Comparison of ENCODE assay signal across 14 cellular contexts in the genomic region with DNA sequence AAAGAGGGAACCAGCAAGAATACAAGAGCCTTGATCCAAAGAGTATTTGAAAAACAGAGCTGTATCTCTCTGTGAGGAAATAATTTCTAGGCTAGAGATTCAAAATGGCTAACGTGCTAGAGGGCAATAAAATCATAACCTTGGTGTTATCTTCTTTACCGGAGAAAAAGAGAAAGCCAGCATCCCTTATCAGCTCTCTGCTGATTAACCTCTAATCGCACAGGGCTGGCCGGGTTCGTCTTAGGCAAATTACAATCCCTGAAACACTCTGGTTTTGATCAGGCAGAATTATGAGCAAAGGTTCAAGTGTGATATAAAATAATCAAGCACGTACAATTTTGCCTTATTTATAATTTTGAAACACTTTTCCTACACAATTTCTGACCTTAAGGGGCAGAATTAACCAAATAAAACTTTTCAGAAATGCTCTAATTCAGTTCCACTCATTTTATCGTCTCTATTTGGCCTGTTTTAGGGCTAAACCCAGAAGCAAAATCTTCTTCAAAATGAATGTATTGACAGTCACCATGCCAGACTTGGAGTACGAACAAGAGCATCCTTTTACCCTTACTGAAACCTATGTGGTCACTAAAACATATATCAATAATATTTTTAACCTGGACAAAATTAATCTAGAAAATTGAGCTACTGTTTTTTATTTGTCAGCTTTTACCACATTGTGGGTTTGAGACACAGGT. TPM values are rescaled to one million over a fixed set of nuclear protein-coding genes. Genes with fewer than 3 reads are reported as not detected.
DNase-seq lines count a peak whose midpoint lies in the region; ATAC-seq and TF ChIP-seq lines count a peak whose summit lies in the region.
"Had no signal": no experiment of that assay in that cellular context is flagged by ENCODE, and none has a peak within 500 bp of the region (broad histone marks: within the 10 kb centered on the region; RNA-seq: fewer than 3 reads in every experiment).

No MANE protein-coding gene starts in this region.

- H3K4me3 ChIP-seq in HCT116 (replicated peaks in 1 of 2; ENCODE audit: low read depth in 1 of 2, low read length in 2 of 2): no peak overlapping the region
- no peak overlapping the region for H3K4me3 ChIP-seq in mesenchymal stem cell (ENCODE audit: insufficient read depth in 1 of 2, low read depth in 1 of 2, low read length in 2 of 2)
- no peak overlapping the region for H3K4me3 ChIP-seq in tibial artery
- H3K4me3 ChIP-seq: GM23248, left ventricle myocardium inferior had no signal

- H3K4me1 ChIP-seq in HCT116 (ENCODE audit: control insufficient read depth in 1 of 2, insufficient read depth in 2 of 2, low read length in 2 of 2) (peaks cover 0 to 4% of the 10 kb centered on the region in 2 experiments; a peak in 1 of 4 replicates), mesenchymal stem cell (ENCODE audit: control insufficient read depth, insufficient read depth, low read depth, low read length) (no peaks in the 10 kb centered on the region), tibial artery (no peaks in the 10 kb centered on the region)

- H3K36me3 Mint-ChIP-seq in CD4-positive, alpha-beta T cell (ENCODE audit: low read depth): no peaks in the 10 kb centered on the region
- H3K36me3 Mint-ChIP-seq in activated CD4-positive, alpha-beta memory T cell treated with anti-CD3 and anti-CD28 coated beads for 36 hours: peaks cover 4% of the 10 kb centered on the region

- H4K91ac ChIP-seq in mesenchymal stem cell (ENCODE audit: low read length): no peak overlapping the region

- H3K9ac ChIP-seq in HCT116 (ENCODE audit: low read length): no peak overlapping the region
- H3K9ac ChIP-seq in mesenchymal stem cell (ENCODE audit: low read length): peak overlapping the region; percentile 40
- H3K9ac ChIP-seq: GM23248 had no signal

- WGBS in mesenchymal stem cell: 60% methylated on average over 7 of the region's 8 CpGs

- no peaks in the 10 kb centered on the region for H3K27me3 Mint-ChIP-seq in CD4-positive, alpha-beta T cell
- no peaks in the 10 kb centered on the region for H3K27me3 Mint-ChIP-seq in activated CD4-positive, alpha-beta memory T cell treated with anti-CD3 and anti-CD28 coated beads for 36 hours

- H3K36me3 ChIP-seq in HCT116 (ENCODE audit: control insufficient read depth in 1 of 2, insufficient read depth in 2 of 2, low read length in 2 of 2) (no peaks in the 10 kb centered on the region), mesenchymal stem cell (ENCODE audit: control insufficient read depth in 1 of 2, insufficient read depth in 2 of 2, low read depth in 1 of 2, low read length in 2 of 2) (no peaks in the 10 kb centered on the region), tibial artery (no peaks in the 10 kb centered on the region)
- H3K36me3 ChIP-seq: left ventricle myocardium inferior had no signal

- H3K4me2 ChIP-seq in HCT116 (ENCODE audit: low read length) (peak overlapping the region; percentile 9; the same call in 1 of the 2 replicates), mesenchymal stem cell (ENCODE audit: low read length, poor library complexity, severe bottlenecking) (no peak overlapping the region)

- intact Hi-C loops in CD4-positive, alpha-beta T cell (cut with DNase I, micrococcal nuclease): loop anchor here (1.0 to 5.0 kb wide), 10 partner anchors 13 to 620 kb away; a partner anchor contains a TSS
- intact Hi-C loops in HCT116 (cut with micrococcal nuclease): loop anchor here (1.0 to 5.0 kb wide), 6 partner anchors 29 to 453 kb away; a partner anchor contains a TSS
- intact Hi-C loops in activated CD4-positive, alpha-beta memory T cell treated with anti-CD3 and anti-CD28 coated beads for 36 hours (cut with micrococcal nuclease): loop anchor here (1.0 to 5.0 kb wide), 4 partner anchors 13 to 451 kb away; a partner anchor contains a TSS
- intact Hi-C loops in tibial artery (cut with DNase I; ENCODE audit: low total_unique reads): loop anchor here (5.0 kb wide), 1 partner anchor 40 kb away; no protein-coding TSS in a partner anchor

- no peak overlapping the region for H4K8ac ChIP-seq in mesenchymal stem cell (ENCODE audit: low read length)

- ATAC-seq in CD4-positive, alpha-beta T cell (ENCODE audit: poor library complexity): peak; percentile 25
- peak; percentile 58; the same call in 1 of the 2 replicates for ATAC-seq in HCT116

- no peak overlapping the region for H2BK5ac ChIP-seq in mesenchymal stem cell (ENCODE audit: low read depth, low read length, poor library complexity, severe bottlenecking)

- H2BK12ac ChIP-seq in mesenchymal stem cell (ENCODE audit: low read length in 2 of 2): no peak overlapping the region

- no peak for TF ChIP-seq CTCF in CD4-positive, alpha-beta T cell (IDR thresholded peaks at IDR 0.05)
- TF ChIP-seq CTCF in HCT116 (IDR thresholded peaks at IDR 0.05 in 2 of 3, conservative IDR thresholded peaks at IDR 0.05 in 1 of 3; ENCODE audit: borderline replicate concordance in 1 of 3, insufficient read depth in 1 of 3, low read depth in 2 of 3, low read length in 2 of 3) (no peak), tibial artery (IDR thresholded peaks at IDR 0.05) (no peak)

- no peaks in the 10 kb centered on the region for H3K79me1 ChIP-seq in mesenchymal stem cell (replicated peaks; ENCODE audit: low read length, poor library complexity, severe bottlenecking)

- peak overlapping the region; percentile 82 for H3K27ac Mint-ChIP-seq in CD4-positive, alpha-beta T cell
- H3K27ac Mint-ChIP-seq in activated CD4-positive, alpha-beta memory T cell treated with anti-CD3 and anti-CD28 coated beads for 36 hours: peak overlapping the region; percentile 72
- H3K27ac Mint-ChIP-seq: dendritic cell treated with granulocyte-macrophage colony-stimulating factor and Interleukin-4, amounts not matched to agents 40 ng/mL and 50 ng/mL, for 4 days had no signal

- no peak overlapping the region for H3K23ac ChIP-seq in mesenchymal stem cell (ENCODE audit: low read length in 2 of 2)

- no peak overlapping the region for H2BK120ac ChIP-seq in mesenchymal stem cell (ENCODE audit: low read depth, low read length)

- no peak for TF ChIP-seq POLR2A in HCT116 (IDR thresholded peaks at IDR 0.05; ENCODE audit: borderline replicate concordance, extremely low read depth, insufficient read depth, insufficient read length)

- H4K20me1 ChIP-seq in HCT116 (ENCODE audit: insufficient read depth): no peaks in the 10 kb centered on the region

- H3K9me3 Mint-ChIP-seq in CD4-positive, alpha-beta T cell: no peaks in the 10 kb centered on the region
- no peaks in the 10 kb centered on the region for H3K9me3 Mint-ChIP-seq in activated CD4-positive, alpha-beta memory T cell treated with anti-CD3 and anti-CD28 coated beads for 36 hours
- H3K9me3 Mint-ChIP-seq: dendritic cell treated with granulocyte-macrophage colony-stimulating factor and Interleukin-4, amounts not matched to agents 40 ng/mL and 50 ng/mL, for 4 days; neural crest cell had no signal

- RAD21 ChIA-PET in HCT116 (lab: Charles Lee; ENCODE audit: low non-redundant PET in 1 of 2, low total read pairs in 2 of 2, uncharacterized antibody in 2 of 2, unreplicated experiment in 2 of 2): interaction anchor here (0.6 to 1.9 kb wide), 11 partner anchors 29 to 455 kb away, joined by 3 to 36 read pairs (median 3); a partner anchor contains a TSS

- no peak overlapping the region for H3K4ac ChIP-seq in mesenchymal stem cell (ENCODE audit: low read depth in 1 of 2, low read length in 2 of 2)

- H3K9me2 ChIP-seq in HCT116 (ENCODE audit: insufficient read depth): 0 out of 2 replicates have a peak, but pooled peaks cover 5% of the 10 kb centered on the region

- no peaks in the 10 kb centered on the region for H3K27me3 ChIP-seq in CD4-positive, alpha-beta T cell (ENCODE audit: control insufficient read depth, insufficient read depth, low read length)
- H3K27me3 ChIP-seq in HCT116 (ENCODE audit: insufficient read depth, low read length) (no peaks in the 10 kb centered on the region), mesenchymal stem cell (ENCODE audit: control insufficient read depth in 1 of 2, insufficient read depth in 1 of 2, low read length in 2 of 2) (peaks cover 5 to 24% of the 10 kb centered on the region in 2 experiments), tibial artery (peaks cover 0 to 8% of the 10 kb centered on the region in 2 donors)

- H2AFZ ChIP-seq in HCT116 (ENCODE audit: low read depth, low read length, poor library complexity, severe bottlenecking) (peak overlapping the region; percentile 68), mesenchymal stem cell (ENCODE audit: low read depth, low read length) (no peak overlapping the region)
- H2AFZ ChIP-seq: GM23248 had no signal

- TF ChIP-seq RAD21 in HCT116 (IDR thresholded peaks at IDR 0.05; ENCODE audit: low read depth): no peak

- no peaks in the 10 kb centered on the region for H3K9me3 ChIP-seq in CD4-positive, alpha-beta T cell (ENCODE audit: control insufficient read depth, low read length)
- no peaks in the 10 kb centered on the region for H3K9me3 ChIP-seq in HCT116 (ENCODE audit: control insufficient read depth in 1 of 2, insufficient read depth in 1 of 2, low read depth in 1 of 2, low read length in 2 of 2)
- no peaks in the 10 kb centered on the region for H3K9me3 ChIP-seq in mesenchymal stem cell (ENCODE audit: control insufficient read depth, low read length)
- no peaks in the 10 kb centered on the region for H3K9me3 ChIP-seq in tibial artery

- no peak overlapping the region for H3K4me3 Mint-ChIP-seq in CD4-positive, alpha-beta T cell
- no peak overlapping the region for H3K4me3 Mint-ChIP-seq in activated CD4-positive, alpha-beta memory T cell treated with anti-CD3 and anti-CD28 coated beads for 36 hours
- H3K4me3 Mint-ChIP-seq: dendritic cell treated with granulocyte-macrophage colony-stimulating factor and Interleukin-4, amounts not matched to agents 40 ng/mL and 50 ng/mL, for 4 days; neural crest cell had no signal

- no peak overlapping the region for H2AK5ac ChIP-seq in mesenchymal stem cell (ENCODE audit: low read length, severe bottlenecking)

- no peak overlapping the region for H3K18ac ChIP-seq in mesenchymal stem cell (ENCODE audit: low read depth in 1 of 2, low read length in 2 of 2)

- POLR2A ChIA-PET in CD4-positive, alpha-beta T cell (lab: Charles Lee): interaction anchor here (0.8 to 6.5 kb wide), 21 partner anchors 8 to 737 kb away, joined by 3 to 282 read pairs (median 4); a partner anchor contains a TSS
- POLR2A ChIA-PET in HCT116 (lab: Charles Lee): interaction anchor here (2.6 to 3.1 kb wide), 2 partner anchors 29 to 103 kb away, joined by 13 to 23 read pairs; a partner anchor contains a TSS
- POLR2A ChIA-PET in activated CD4-positive, alpha-beta memory T cell treated with anti-CD3 and anti-CD28 coated beads for 36 hours (lab: Charles Lee): interaction anchor here (0.8 to 3.2 kb wide), 9 partner anchors 8 to 104 kb away, joined by 3 to 34 read pairs (median 7); a partner anchor contains a TSS

- H3K79me2 ChIP-seq in HCT116 (ENCODE audit: insufficient read depth, low read length): no peaks in the 10 kb centered on the region

- BruUV-seq in HCT116 (replicated peaks; lab: Mats Ljungman, UMichigan): no TSS peak

- peaks cover 35% of the 10 kb centered on the region for H3K4me1 Mint-ChIP-seq in CD4-positive, alpha-beta T cell (ENCODE audit: low read depth)
- H3K4me1 Mint-ChIP-seq in activated CD4-positive, alpha-beta memory T cell treated with anti-CD3 and anti-CD28 coated beads for 36 hours (ENCODE audit: low read depth): peaks cover 33% of the 10 kb centered on the region
- H3K4me1 Mint-ChIP-seq: neural crest cell had no signal

- no peak for DNase-seq in CD4-positive, alpha-beta T cell
- DNase-seq in HCT116 (ENCODE audit: low read depth, low spot score) (no peak), mesenchymal stem cell (no peak), tibial artery (no peak), UCSD-AML1 (lab: John Stamatoyannopoulos, UW; ENCODE audit: unreplicated experiment) (no peak), pons (ENCODE audit: low spot score) (no peak)
- DNase-seq in activated CD4-positive, alpha-beta memory T cell treated with anti-CD3 and anti-CD28 coated beads for 36 hours: no peak
- DNase-seq in stimulated activated CD4-positive, alpha-beta T cell treated with anti-CD3 and anti-CD28 coated beads, Interleukin-2, amount 100 ng/mL, for 24 hours: no peak

- H3K27ac ChIP-seq in CD4-positive, alpha-beta T cell (ENCODE audit: low read depth, low read length): no peak overlapping the region
- H3K27ac ChIP-seq in HCT116 (ENCODE audit: low read depth, low read length): no peak overlapping the region
- no peak overlapping the region for H3K27ac ChIP-seq in mesenchymal stem cell (ENCODE audit: low read length, poor library complexity, severe bottlenecking)
- H3K27ac ChIP-seq in tibial artery: no peak overlapping the region
- H3K27ac ChIP-seq: C4-2B, GM23248, left ventricle myocardium inferior had no signal

- H3K14ac ChIP-seq in mesenchymal stem cell (ENCODE audit: low read length in 2 of 2): no peak overlapping the region

- H2BK15ac ChIP-seq in mesenchymal stem cell (ENCODE audit: low read depth, poor library complexity, severe bottlenecking): no peak overlapping the region

- CTCF ChIA-PET in CD4-positive, alpha-beta T cell (lab: Charles Lee): interaction anchor here (0.9 to 10.2 kb wide), 35 partner anchors 10 to 453 kb away, joined by 3 to 186 read pairs (median 5); a partner anchor contains a TSS
- CTCF ChIA-PET in HCT116 (lab: Charles Lee): interaction anchor here (0.7 to 6.5 kb wide), 47 partner anchors 9 to 622 kb away, joined by 3 to 189 read pairs (median 5); a partner anchor contains a TSS
- CTCF ChIA-PET in activated CD4-positive, alpha-beta memory T cell treated with anti-CD3 and anti-CD28 coated beads for 36 hours (lab: Charles Lee): interaction anchor here (0.7 to 19.8 kb wide), 57 partner anchors 9 to 612 kb away, joined by 3 to 917 read pairs (median 5); a partner anchor contains a TSS

RNA-seq across cellular contexts. Expression of a gene that starts 13.7 kb away (rescaled TPM):
- total RNA-seq in CD4-positive, alpha-beta T cell: 10 to 100 TPM; 37.2 to 38.4 TPM
- 8.1 TPM for total RNA-seq in HCT116 (2021; ENCODE audit: unreplicated experiment)
- polyA plus RNA-seq in HCT116 (2012): 11.0 and 12.5 TPM in 2 replicates
- total RNA-seq in activated CD4-positive, alpha-beta memory T cell treated with anti-CD3 and anti-CD28 coated beads for 36 hours: 100 to 1,000 TPM; 296 to 302 TPM
- 22.5 TPM for polyA plus RNA-seq in mesenchymal stem cell (2013, experiment 1 of 2)
- 23.3 TPM for polyA plus RNA-seq in mesenchymal stem cell (2013, experiment 2 of 2)
- total RNA-seq: neural crest cell had no signal

RNA-seq across cellular contexts. Expression of a gene that starts 14.2 kb away (rescaled TPM):
- 10 to 100 TPM; 91.5 to 93.9 TPM for total RNA-seq in CD4-positive, alpha-beta T cell
- 32.2 TPM for total RNA-seq in HCT116 (2021; ENCODE audit: unreplicated experiment)
- 49.6 and 50.8 TPM in 2 replicates for polyA plus RNA-seq in HCT116 (2012)
- 100 to 1,000 TPM; 245 to 258 TPM for total RNA-seq in activated CD4-positive, alpha-beta memory T cell treated with anti-CD3 and anti-CD28 coated beads for 36 hours
- 27.8 TPM for polyA plus RNA-seq in mesenchymal stem cell (2013, experiment 1 of 2)
- 29.5 TPM for polyA plus RNA-seq in mesenchymal stem cell (2013, experiment 2 of 2)

RNA-seq across cellular contexts. Expression of a gene that starts 23.9 kb away (rescaled TPM):
- 100 to 1,000 TPM; 120 to 121 TPM for total RNA-seq in CD4-positive, alpha-beta T cell
- 0.96 TPM for total RNA-seq in HCT116 (2021; ENCODE audit: unreplicated experiment)
- 1.1 and 1.4 TPM in 2 replicates for polyA plus RNA-seq in HCT116 (2012)
- total RNA-seq in activated CD4-positive, alpha-beta memory T cell treated with anti-CD3 and anti-CD28 coated beads for 36 hours: 100 to 1,000 TPM; 350 to 370 TPM
- 73.2 TPM for polyA plus RNA-seq in mesenchymal stem cell (2013, experiment 1 of 2)
- 77.8 TPM for polyA plus RNA-seq in mesenchymal stem cell (2013, experiment 2 of 2)

RNA-seq across cellular contexts. Expression of a gene that starts 29.2 kb away (rescaled TPM):
- total RNA-seq in CD4-positive, alpha-beta T cell: 100 to 1,000 TPM; 165 to 171 TPM
- 59.9 TPM for total RNA-seq in HCT116 (2021; ENCODE audit: unreplicated experiment)
- polyA plus RNA-seq in HCT116 (2012): 43.9 and 67.4 TPM in 2 replicates
- 100 to 1,000 TPM; 134 to 143 TPM for total RNA-seq in activated CD4-positive, alpha-beta memory T cell treated with anti-CD3 and anti-CD28 coated beads for 36 hours
- 23.7 TPM for polyA plus RNA-seq in mesenchymal stem cell (2013, experiment 1 of 2)
- polyA plus RNA-seq in mesenchymal stem cell (2013, experiment 2 of 2): 23.3 TPM

RNA-seq across cellular contexts. Expression of a gene that starts 50.9 kb away (rescaled TPM):
- total RNA-seq in CD4-positive, alpha-beta T cell: 1 to 10 TPM; 2.9 to 3.2 TPM
- 0.64 TPM for total RNA-seq in HCT116 (2021; ENCODE audit: unreplicated experiment)
- polyA plus RNA-seq in HCT116 (2012): 1.1 and 1.3 TPM in 2 replicates
- 1 to 10 TPM; 1.3 to 1.7 TPM for total RNA-seq in activated CD4-positive, alpha-beta memory T cell treated with anti-CD3 and anti-CD28 coated beads for 36 hours
- 0.15 TPM for polyA plus RNA-seq in mesenchymal stem cell (2013, experiment 1 of 2)
- 0.15 TPM for polyA plus RNA-seq in mesenchymal stem cell (2013, experiment 2 of 2)
- total RNA-seq: GM23248, left ventricle myocardium inferior, RPMI7951 had no signal
- polyA plus RNA-seq: GM23248 had no signal

Comparison
In these comparisons a context has a peak if more than half of its experiments do, and no peak if none do; other contexts are left out.
1. RNA of a gene that starts 13.7 kb away (total RNA-seq): 296 to 302 TPM in activated CD4-positive, alpha-beta memory T cell treated with anti-CD3 and anti-CD28 coated beads for 36 hours; 37.2 to 38.4 TPM in CD4-positive, alpha-beta T cell and 8.1 TPM in HCT116 (single experiment); every median in the first group is over 4 times any median in the second.
2. RNA of a gene that starts 23.9 kb away (total RNA-seq): 350 to 370 TPM in activated CD4-positive, alpha-beta memory T cell treated with anti-CD3 and anti-CD28 coated beads for 36 hours and 120 to 121 TPM in CD4-positive, alpha-beta T cell; 0.96 TPM in HCT116 (single experiment); every median in the first group is over 10 times any median in the second.